18 cellular contexts compared by ENCODE assay signal in genomic region chrX:10117301-10117700, GRCh38.
"Had no signal": no experiment of that assay in that cellular context is flagged by ENCODE, and none has a peak within 500 bp of the region (broad histone marks: within the 10 kb centered on the region; RNA-seq: fewer than 3 reads in every experiment).

No MANE protein-coding gene starts in this region.

- H3K4me1 ChIP-seq: pancreas, suprapubic skin, thyroid gland had no signal

- DNase-seq: cortex of kidney; effector memory CD4-positive, alpha-beta T cell; gastrocnemius medialis; heart right ventricle; hypothalamus; islet precursor cell; left lung; lower lobe of right lung; midbrain; naive B cell; occipital lobe; small intestine; stimulated activated CD4-positive, alpha-beta T cell treated with anti-CD3 and anti-CD28 coated beads, Interleukin-2, amount 100 ng/mL, for 48 hours; thyroid gland had no signal

- H3K4me3 ChIP-seq: gastrocnemius medialis, heart right ventricle, left lung, lower lobe of right lung, pancreas, suprapubic skin, thyroid gland had no signal

- H3K27me3 ChIP-seq: gastrocnemius medialis, heart right ventricle, left lung, pancreas, suprapubic skin, thyroid gland had no signal

- H3K36me3 ChIP-seq: gastrocnemius medialis, pancreas, thyroid gland had no signal

- H3K9me3 ChIP-seq: gastrocnemius medialis, left lung, lower lobe of right lung, pancreas, suprapubic skin, thyroid gland had no signal

- ATAC-seq: esophagus mucosa, gastrocnemius medialis, heart right ventricle, left lung, lower lobe of right lung, pancreas, right cardiac atrium had no signal

- H3K27ac ChIP-seq: gastrocnemius medialis, heart right ventricle, left lung, lower lobe of right lung, pancreas, suprapubic skin, thyroid gland had no signal
